In genomic region chr22:43600265-43600664, GRCh38 we compare ENCODE assay signal across 29 cellular contexts.
"Had no signal": no experiment of that assay in that cellular context is flagged by ENCODE, and none has a peak within 500 bp of the region (broad histone marks: within the 10 kb centered on the region; RNA-seq: fewer than 3 reads in every experiment).

No MANE protein-coding gene starts in this region.

- H3K4me1 ChIP-seq: esophagus squamous epithelium, heart right ventricle, psoas muscle, sigmoid colon, stomach, thyroid gland had no signal

- H3K4me3 Mint-ChIP-seq: memory B cell; mesothelial cell of epicardium; naive thymus-derived CD4-positive, alpha-beta T cell; nephron; neural progenitor cell; stimulated activated effector memory CD8-positive, alpha-beta T cell treated with anti-CD3 and anti-CD28 coated beads, Interleukin-12 subunit alpha, Interleukin-12 subunit beta, amount 100 ng/mL, for 72 hours had no signal

- H3K27me3 Mint-ChIP-seq: memory B cell had no signal

- H3K9me3 ChIP-seq: esophagus squamous epithelium, mucosa of descending colon, psoas muscle, sigmoid colon, stomach, thyroid gland had no signal

- H3K36me3 Mint-ChIP-seq: memory B cell; mesothelial cell of epicardium; naive thymus-derived CD4-positive, alpha-beta T cell; stimulated activated effector memory CD8-positive, alpha-beta T cell treated with anti-CD3 and anti-CD28 coated beads, Interleukin-12 subunit alpha, Interleukin-12 subunit beta, amount 100 ng/mL, for 72 hours had no signal

- FAIRE-seq: colon, endometrium, keratinocyte had no signal

- H3K27ac ChIP-seq: dorsolateral prefrontal cortex, esophagus squamous epithelium, heart right ventricle, neural progenitor cell, psoas muscle, sigmoid colon, stomach, thyroid gland had no signal

- DNase-seq: dorsolateral prefrontal cortex; effector CD4-positive, alpha-beta T cell; erythroblast; esophagus squamous epithelium; foreskin melanocyte; glutamatergic neuron; heart right ventricle; hippocampal formation; left ventricle myocardium superior; mucosa of descending colon; naive thymus-derived CD4-positive, alpha-beta T cell; psoas muscle; right cardiac atrium; sigmoid colon; stimulated activated CD4-positive, alpha-beta T cell treated with anti-CD3 and anti-CD28 coated beads, Interleukin-2, amount 100 ng/mL, for 24 hours; stimulated activated CD4-positive, alpha-beta T cell treated with anti-CD3 and anti-CD28 coated beads, Interleukin-4, amount 100 ng/mL, for 24 hours; stimulated activated naive CD4-positive, alpha-beta T cell treated with Interleukin-2 at 50 U/mL for 16 hours; stomach; thyroid gland; trophoblast cell had no signal

- H3K27me3 ChIP-seq: dorsolateral prefrontal cortex, esophagus squamous epithelium, heart right ventricle, neural progenitor cell, sigmoid colon, stomach, thyroid gland had no signal

- ATAC-seq: heart right ventricle; left ventricle myocardium superior; mucosa of descending colon; naive thymus-derived CD4-positive, alpha-beta T cell; psoas muscle; right cardiac atrium; stimulated activated effector memory CD8-positive, alpha-beta T cell treated with anti-CD3 and anti-CD28 coated beads, Interleukin-12 subunit alpha, Interleukin-12 subunit beta, amount 100 ng/mL, for 72 hours had no signal

- H3K27ac Mint-ChIP-seq: memory B cell; mesothelial cell of epicardium; naive thymus-derived CD4-positive, alpha-beta T cell; nephron; neural progenitor cell; stimulated activated effector memory CD8-positive, alpha-beta T cell treated with anti-CD3 and anti-CD28 coated beads, Interleukin-12 subunit alpha, Interleukin-12 subunit beta, amount 100 ng/mL, for 72 hours had no signal

- H3K4me3 ChIP-seq: dorsolateral prefrontal cortex, esophagus squamous epithelium, heart right ventricle, lung, mucosa of descending colon, neural progenitor cell, psoas muscle, sigmoid colon, stomach, thyroid gland had no signal

- H3K4me1 Mint-ChIP-seq: memory B cell; mesothelial cell of epicardium; nephron; stimulated activated effector memory CD8-positive, alpha-beta T cell treated with anti-CD3 and anti-CD28 coated beads, Interleukin-12 subunit alpha, Interleukin-12 subunit beta, amount 100 ng/mL, for 72 hours had no signal

- H3K36me3 ChIP-seq: esophagus squamous epithelium, heart right ventricle, neural progenitor cell, sigmoid colon, stomach, thyroid gland had no signal

- H3K4me2 ChIP-seq: neural progenitor cell had no signal

- H2AFZ ChIP-seq: neural progenitor cell had no signal
